ENCODE assay signal across 24 cellular contexts in genomic region chr3:33447958-33448357, GRCh38. TPM values are rescaled to one million over a fixed set of nuclear protein-coding genes. Genes with fewer than 3 reads are reported as not detected.
DNase-seq lines count a peak whose midpoint lies in the region; ATAC-seq and TF ChIP-seq lines count a peak whose summit lies in the region.
"Had no signal": no experiment of that assay in that cellular context is flagged by ENCODE, and none has a peak within 500 bp of the region (broad histone marks: within the 10 kb centered on the region; RNA-seq: fewer than 3 reads in every experiment).

No MANE protein-coding gene starts in this region.

- POLR2A ChIA-PET in Caco-2 (lab: Charles Lee): no interaction called here

- no peaks in the 10 kb centered on the region for H3F3A ChIP-seq in Loucy (ENCODE audit: low read depth)
- H3F3A ChIP-seq in neural cell (ENCODE audit: insufficient read depth, low read length, poor library complexity, severe bottlenecking): no peaks in the 10 kb centered on the region

- H3K4me1 ChIP-seq in Caco-2 (peaks cover 7% of the 10 kb centered on the region), Loucy (ENCODE audit: insufficient read depth, low read length, poor library complexity, severe bottlenecking) (peaks cover 6% of the 10 kb centered on the region), hepatocyte (ENCODE audit: insufficient read depth) (no peaks in the 10 kb centered on the region), lower lobe of right lung (no peaks in the 10 kb centered on the region)
- H3K4me1 ChIP-seq: BLaER1 treated with 17β-estradiol and CSF1 and Interleukin-3, amounts not matched to agents 10 nM and 100 nM; foreskin keratinocyte; sigmoid colon had no signal

- no peak overlapping the region for H3K27ac Mint-ChIP-seq in Caco-2 (ENCODE audit: unreplicated experiment)
- H3K27ac Mint-ChIP-seq: activated B cell treated with CpG ODN at 0.5 μM for 24 hours; activated CD4-positive, alpha-beta memory T cell treated with anti-CD3 and anti-CD28 coated beads, Interleukin-2, amount 10 ng/mL, durations not matched to agents 7 days and 5 days; activated naive CD4-positive, alpha-beta T cell treated with anti-CD3 and anti-CD28 coated beads for 36 hours had no signal

- H3K36me3 Mint-ChIP-seq in Caco-2 (ENCODE audit: insufficient read depth, unreplicated experiment): peaks cover 7% of the 10 kb centered on the region

- no peak for TF ChIP-seq EP300 in neural cell (conservative IDR thresholded peaks at IDR 0.05; ENCODE audit: poor library complexity, severe bottlenecking)

- H3K27me3 Mint-ChIP-seq in Caco-2 (ENCODE audit: insufficient read depth, unreplicated experiment): no peaks in the 10 kb centered on the region
- H3K27me3 Mint-ChIP-seq: activated B cell treated with CpG ODN at 0.5 μM for 24 hours; activated CD4-positive, alpha-beta memory T cell treated with anti-CD3 and anti-CD28 coated beads, Interleukin-2, amount 10 ng/mL, durations not matched to agents 7 days and 5 days had no signal

- H4K20me1 ChIP-seq in Loucy (ENCODE audit: insufficient read depth, low read length, poor library complexity, severe bottlenecking): no peaks in the 10 kb centered on the region
- H4K20me1 ChIP-seq in hepatocyte (ENCODE audit: insufficient read depth, poor library complexity, severe bottlenecking): no peaks in the 10 kb centered on the region
- H4K20me1 ChIP-seq in neural cell (ENCODE audit: insufficient read depth): no peaks in the 10 kb centered on the region
- H4K20me1 ChIP-seq: BLaER1 treated with 17β-estradiol and CSF1 and Interleukin-3, amounts not matched to agents 10 nM and 100 nM had no signal

- H3K4me1 Mint-ChIP-seq in Caco-2 (ENCODE audit: low read depth, unreplicated experiment): peaks cover 8% of the 10 kb centered on the region

- DNase-seq in Caco-2 (no peak), hepatocyte (ENCODE audit: low spot score) (no peak), NCI-H128 (lab: John Stamatoyannopoulos, UW; ENCODE audit: unreplicated experiment) (no peak), lower lobe of right lung (no peak)
- DNase-seq: activated B cell treated with CpG ODN at 0.5 μM for 24 hours; activated CD4-positive, alpha-beta memory T cell treated with anti-CD3 and anti-CD28 coated beads, Interleukin-2, amount 10 ng/mL, durations not matched to agents 7 days and 5 days; activated naive CD4-positive, alpha-beta T cell treated with anti-CD3 and anti-CD28 coated beads for 36 hours; activated T-cell treated with anti-CD3 and anti-CD28 coated beads for 4 hours; cerebellar nuclear complex; erythroblast; foreskin keratinocyte; hypothalamus; KG1; mammary epithelial cell; NCI-H1694 treated with DMSO at 0.1 percent for 48 hours; NCI-H774; sigmoid colon; SK-N-SH had no signal

- TF ChIP-seq RAD21 in neural cell (conservative IDR thresholded peaks at IDR 0.05): no peak

- no peaks in the 10 kb centered on the region for H3K9me2 ChIP-seq in Loucy (replicated peaks; ENCODE audit: low read depth, low read length)
- no peaks in the 10 kb centered on the region for H3K9me2 ChIP-seq in hepatocyte (replicated peaks; ENCODE audit: insufficient read depth)
- H3K9me2 ChIP-seq in neural cell (ENCODE audit: insufficient read depth, low read length): no peaks in the 10 kb centered on the region
- H3K9me2 ChIP-seq: SK-N-SH had no signal

- peaks cover 13% of the 10 kb centered on the region; the same call in 1 of the 2 replicates for H3K79me2 ChIP-seq in Loucy (ENCODE audit: insufficient read depth, low read length)
- peaks cover 7% of the 10 kb centered on the region for H3K79me2 ChIP-seq in hepatocyte
- H3K79me2 ChIP-seq in neural cell (replicated peaks; ENCODE audit: insufficient read depth, low read length): no peaks in the 10 kb centered on the region

- H3K4me3 ChIP-seq in Caco-2 (ENCODE audit: low read depth, low read length) (no peak overlapping the region), Loucy (ENCODE audit: low read length, poor library complexity, severe bottlenecking) (peak overlapping the region; percentile 97), hepatocyte (peak overlapping the region; percentile 84), neural cell (ENCODE audit: low read length) (peak overlapping the region; percentile 67), lower lobe of right lung (no peak overlapping the region)
- H3K4me3 ChIP-seq: BLaER1 treated with 17β-estradiol and CSF1 and Interleukin-3, amounts not matched to agents 10 nM and 100 nM; sigmoid colon had no signal

- H3K4me3 Mint-ChIP-seq in Caco-2 (ENCODE audit: unreplicated experiment): peak overlapping the region; percentile 85
- H3K4me3 Mint-ChIP-seq: activated B cell treated with CpG ODN at 0.5 μM for 24 hours had no signal

- WGBS in hepatocyte (ENCODE audit: low lambda C conversion rate, missing lambda C conversion rate): 63% methylated on average over 15 of the region's 15 CpGs

- H2AFZ ChIP-seq in Loucy (ENCODE audit: low read length) (no peak overlapping the region), hepatocyte (peak overlapping the region; percentile 98), neural cell (ENCODE audit: low read depth, low read length) (no peak overlapping the region)

- intact Hi-C loops in Caco-2 (cut with micrococcal nuclease; ENCODE audit: unreplicated experiment) (no loop called here), lower lobe of right lung (cut with DNase I) (no loop called here)

- CTCF ChIA-PET in Caco-2 (lab: Charles Lee): no interaction called here

- H3K9me3 ChIP-seq in Caco-2: no peaks in the 10 kb centered on the region
- no peaks in the 10 kb centered on the region for H3K9me3 ChIP-seq in Loucy (ENCODE audit: insufficient read depth, low read depth, low read length)
- H3K9me3 ChIP-seq in hepatocyte (ENCODE audit: low read depth): no peaks in the 10 kb centered on the region
- H3K9me3 ChIP-seq in neural cell (ENCODE audit: low read length): no peaks in the 10 kb centered on the region
- no peaks in the 10 kb centered on the region for H3K9me3 ChIP-seq in lower lobe of right lung
- H3K9me3 ChIP-seq: sigmoid colon, SK-N-SH had no signal

- ATAC-seq in GM18511 (IDR thresholded peaks at IDR 0.05; ENCODE audit: unreplicated experiment): no peak
- no peak for ATAC-seq in GM21390 (IDR thresholded peaks at IDR 0.05; ENCODE audit: unreplicated experiment)
- ATAC-seq in lower lobe of right lung: no peak
- ATAC-seq: foreskin keratinocyte, HCT116 had no signal

- TF ChIP-seq CTCF in Caco-2 (IDR thresholded peaks at IDR 0.05; ENCODE audit: insufficient read depth in 1 of 2, low read depth in 1 of 2, low read length in 1 of 2, severe bottlenecking in 1 of 2, unreplicated experiment in 1 of 2): no peak
- TF ChIP-seq CTCF in Loucy (conservative IDR thresholded peaks at IDR 0.05; ENCODE audit: low read length): no peak
- no peak for TF ChIP-seq CTCF in hepatocyte (IDR thresholded peaks at IDR 0.05; ENCODE audit: poor library complexity)
- no peak for TF ChIP-seq CTCF in neural cell (IDR thresholded peaks at IDR 0.05; ENCODE audit: poor library complexity, severe bottlenecking)
- no peak for TF ChIP-seq CTCF in lower lobe of right lung (IDR thresholded peaks at IDR 0.05)

- no TSS peak for BruUV-seq in Caco-2 (replicated peaks; lab: Mats Ljungman, UMichigan)

- H3K36me3 ChIP-seq in Caco-2 (ENCODE audit: control insufficient read depth, insufficient read depth, low read length) (no peaks in the 10 kb centered on the region), Loucy (ENCODE audit: insufficient read depth, low read length) (peaks cover under 1% of the 10 kb centered on the region; the same call in 1 of the 2 replicates), hepatocyte (replicated peaks; ENCODE audit: insufficient read depth, low read depth) (no peaks in the 10 kb centered on the region), neural cell (ENCODE audit: insufficient read depth, low read length) (no peaks in the 10 kb centered on the region), lower lobe of right lung (no peaks in the 10 kb centered on the region)
- H3K36me3 ChIP-seq: BLaER1 treated with 17β-estradiol and CSF1 and Interleukin-3, amounts not matched to agents 10 nM and 100 nM; sigmoid colon had no signal

- peak overlapping the region; percentile 80 for H3K9ac ChIP-seq in Loucy (ENCODE audit: low read depth, low read length, poor library complexity, severe bottlenecking)
- H3K9ac ChIP-seq in neural cell (ENCODE audit: low read length): peak overlapping the region; percentile 16
- H3K9ac ChIP-seq: BLaER1 treated with 17β-estradiol and CSF1 and Interleukin-3, amounts not matched to agents 10 nM and 100 nM; SK-N-SH had no signal

- H3K27ac ChIP-seq in hepatocyte (no peak overlapping the region), neural cell (ENCODE audit: low read length) (no peak overlapping the region), lower lobe of right lung (no peak overlapping the region)
- H3K27ac ChIP-seq: BLaER1 treated with 17β-estradiol and CSF1 and Interleukin-3, amounts not matched to agents 10 nM and 100 nM; foreskin keratinocyte; sigmoid colon had no signal

- H3K27me3 ChIP-seq in Caco-2 (replicated peaks; ENCODE audit: control insufficient read depth, insufficient read depth, low read length): no peaks in the 10 kb centered on the region
- H3K27me3 ChIP-seq in Loucy (ENCODE audit: insufficient read depth, low read length, poor library complexity, severe bottlenecking): no peaks in the 10 kb centered on the region
- H3K27me3 ChIP-seq in hepatocyte: no peaks in the 10 kb centered on the region
- no peaks in the 10 kb centered on the region for H3K27me3 ChIP-seq in neural cell (ENCODE audit: insufficient read depth, low read depth, low read length)
- H3K27me3 ChIP-seq in lower lobe of right lung (ENCODE audit: low read depth): no peaks in the 10 kb centered on the region
- H3K27me3 ChIP-seq: BLaER1 treated with 17β-estradiol and CSF1 and Interleukin-3, amounts not matched to agents 10 nM and 100 nM; foreskin keratinocyte; sigmoid colon had no signal

- peaks cover 16% of the 10 kb centered on the region for H3K9me3 Mint-ChIP-seq in Caco-2 (ENCODE audit: unreplicated experiment)
- H3K9me3 Mint-ChIP-seq: activated B cell treated with CpG ODN at 0.5 μM for 24 hours; activated CD4-positive, alpha-beta memory T cell treated with anti-CD3 and anti-CD28 coated beads, Interleukin-2, amount 10 ng/mL, durations not matched to agents 7 days and 5 days; activated naive CD4-positive, alpha-beta T cell treated with anti-CD3 and anti-CD28 coated beads for 36 hours had no signal

- peak overlapping the region; percentile 87 for H3K4me2 ChIP-seq in Loucy (ENCODE audit: low read depth, low read length, poor library complexity, severe bottlenecking)
- H3K4me2 ChIP-seq in hepatocyte: peak overlapping the region; percentile 87
- peak overlapping the region; percentile 35 for H3K4me2 ChIP-seq in neural cell (ENCODE audit: low read length)
- H3K4me2 ChIP-seq: BLaER1 treated with 17β-estradiol and CSF1 and Interleukin-3, amounts not matched to agents 10 nM and 100 nM; SK-N-SH had no signal

TF ChIP-seq in neural cell, 6 proteins besides CTCF, POLR2A, EP300 and RAD21:
- TF ChIP-seq SMC3 (conservative IDR thresholded peaks at IDR 0.05; ENCODE audit: poor library complexity): no peak
- TF ChIP-seq POLR2AphosphoS5 (IDR thresholded peaks at IDR 0.05): no peak
- no peak for TF ChIP-seq EZH2 (IDR thresholded peaks at IDR 0.05; ENCODE audit: borderline replicate concordance, insufficient read depth, low read length, poor library complexity, severe bottlenecking)

RNA-seq across cellular contexts. Expression of gene UBP1, which starts 7.8 kb away (rescaled TPM):
- total RNA-seq in Caco-2 (2022) (87.7 and 90.8 TPM in 2 replicates), hepatocyte (47.8 and 50.3 TPM in 2 replicates), lower lobe of right lung (67.0 TPM)
- polyA plus RNA-seq in hepatocyte (32.7 and 33.5 TPM in 2 replicates), neural cell (59.6 and 74.2 TPM in 2 replicates)
- polyA minus RNA-seq in neural cell: 85.0 and 97.4 TPM in 2 replicates

Comparison
In these comparisons a context has a peak if more than half of its experiments do, and no peak if none do; other contexts are left out.
1. H3K4me3 ChIP-seq: peak in Loucy (single experiment), hepatocyte (single experiment) and neural cell (single experiment); none in Caco-2 (single experiment) and lower lobe of right lung (single experiment).
2. H3K4me2 ChIP-seq: peak in every context shown above with its lines; median percentile 87 in Loucy; 87 in hepatocyte; 35 in neural cell.